8 cellular contexts compared by ENCODE assay signal in the genomic region with DNA sequence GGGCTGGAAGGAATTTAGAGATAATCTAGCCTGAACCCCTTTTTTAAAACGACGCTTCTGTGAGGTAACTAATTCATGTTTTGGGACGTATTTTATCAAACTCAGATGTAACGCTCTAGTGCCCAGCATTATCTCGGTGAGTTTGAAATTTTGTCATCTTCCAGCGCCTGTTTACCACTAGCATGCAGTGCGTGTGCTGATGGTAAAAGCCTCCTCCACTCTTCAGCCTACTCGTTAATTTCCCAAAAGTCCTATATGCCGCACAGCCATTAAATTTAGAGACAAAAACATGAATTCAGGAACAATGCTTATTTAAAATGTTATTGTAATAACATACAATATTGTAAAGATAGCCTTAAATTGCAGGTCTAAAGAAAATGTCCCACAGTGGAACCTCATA. TPM values are rescaled to one million over a fixed set of nuclear protein-coding genes. Genes with fewer than 3 reads are reported as not detected.
DNase-seq lines count a peak whose midpoint lies in the region; ATAC-seq and TF ChIP-seq lines count a peak whose summit lies in the region.

No MANE protein-coding gene starts in this region.

- H3K4me1 ChIP-seq in stomach = peaks cover 14 to 59% (median 43%) of the 10 kb centered on the region in 4 donors

- DNase-seq in NCI-H1092 treated with DMSO at 0.1 percent for 48 hours (lab: John Stamatoyannopoulos, UW) = peak; percentile 34
- no peak for DNase-seq in NCI-H1092 (lab: John Stamatoyannopoulos, UW)
- no peak for DNase-seq in WERI-Rb-1
- DNase-seq in glutamatergic neuron = no peak
- no peak for DNase-seq in stomach
- no peak for DNase-seq in epidermal melanocyte (ENCODE audit: insufficient read length, low spot score)
- DNase-seq in COLO668 (lab: John Stamatoyannopoulos, UW; ENCODE audit: unreplicated experiment) = no peak

- H3K36me3 ChIP-seq in WERI-Rb-1 (peaks cover 5% of the 10 kb centered on the region), stomach (no peaks in the 10 kb centered on the region)

- H3K4me1 Mint-ChIP-seq in glutamatergic neuron (ENCODE audit: low read depth, unreplicated experiment) = peaks cover 20% of the 10 kb centered on the region

- TF ChIP-seq POLR2A in stomach (IDR thresholded peaks at IDR 0.05) = no peak

- ATAC-seq in HG02623 (IDR thresholded peaks at IDR 0.05; ENCODE audit: unreplicated experiment) = no peak

- intact Hi-C loops in stomach (cut with DNase I; ENCODE audit: low total_unique reads) = no loop called here

- H3K27me3 Mint-ChIP-seq in glutamatergic neuron (ENCODE audit: unreplicated experiment) = peaks cover 12% of the 10 kb centered on the region

- H3K9me3 Mint-ChIP-seq in glutamatergic neuron (ENCODE audit: unreplicated experiment) = peaks cover 12% of the 10 kb centered on the region

- H3K4me3 Mint-ChIP-seq in glutamatergic neuron (ENCODE audit: unreplicated experiment) = peak overlapping the region; percentile 97

- 29 to 49% (median 40%) methylated on average over 9 of the region's 9 CpGs for WGBS in stomach, 5 donors

- H3K27me3 ChIP-seq in WERI-Rb-1 (ENCODE audit: insufficient read depth, low read depth, severe bottlenecking) (no peaks in the 10 kb centered on the region), stomach (no peaks in the 10 kb centered on the region)

- peak overlapping the region; percentile 88; the same call in 1 of the 2 replicates for H3K4me3 ChIP-seq in WERI-Rb-1 (ENCODE audit: low read depth, low read length)
- H3K4me3 ChIP-seq in stomach = peak overlapping the region; percentile 70 to 92 (median 85)

- TF ChIP-seq EP300 in stomach (IDR thresholded peaks at IDR 0.05) = no peak

- no peak for TF ChIP-seq CTCF in WERI-Rb-1 (IDR thresholded peaks at IDR 0.05; ENCODE audit: low read depth, low read length)
- no peak for TF ChIP-seq CTCF in glutamatergic neuron (IDR thresholded peaks at IDR 0.05; ENCODE audit: partially characterized antibody, unreplicated experiment)
- no peak for TF ChIP-seq CTCF in stomach (IDR thresholded peaks at IDR 0.05)

- H3K27ac ChIP-seq in WERI-Rb-1 = no peak overlapping the region
- H3K27ac ChIP-seq in stomach = peak overlapping the region; percentile 49 to 99 (median 94)

- H3K27ac Mint-ChIP-seq in glutamatergic neuron (ENCODE audit: unreplicated experiment) = peak overlapping the region; percentile 5

- no peaks in the 10 kb centered on the region for H3K36me3 Mint-ChIP-seq in glutamatergic neuron (ENCODE audit: unreplicated experiment)

- no peaks in the 10 kb centered on the region for H3K9me3 ChIP-seq in WERI-Rb-1 (ENCODE audit: severe bottlenecking)
- no peaks in the 10 kb centered on the region for H3K9me3 ChIP-seq in stomach

RNA-seq across cellular contexts. Expression of a gene that starts 2.8 kb away (rescaled TPM):
- 9.9 TPM for total RNA-seq in glutamatergic neuron (ENCODE audit: unreplicated experiment)
- total RNA-seq in stomach = 10 to 100 TPM; 14.6 to 76.5 (median 19.3) TPM
- 1 to 10 TPM; 3.9 to 4.9 (median 3.9) TPM for polyA plus RNA-seq in stomach
